In genomic region chr13:91348906-91349435, GRCh38 we compare ENCODE assay signal across 8 cellular contexts. TPM values are rescaled to one million over a fixed set of nuclear protein-coding genes. Genes with fewer than 3 reads are reported as not detected.
DNase-seq lines count a peak whose midpoint lies in the region; ATAC-seq and TF ChIP-seq lines count a peak whose summit lies in the region.

No MANE protein-coding gene starts in this region.

- TF ChIP-seq CTCF in GM10266 (IDR thresholded peaks at IDR 0.05; ENCODE audit: control insufficient read depth, insufficient read depth, low read depth, missing control alignments): peak; percentile 96
- TF ChIP-seq CTCF in SU-DHL-6 (IDR thresholded peaks at IDR 0.05; ENCODE audit: insufficient read depth, low read length, poor library complexity, severe bottlenecking): peak; percentile 59
- TF ChIP-seq CTCF in type B pancreatic cell (conservative IDR thresholded peaks at IDR 0.05): peak; percentile 94

- peak overlapping the region; percentile 23 for H2AFZ ChIP-seq in SU-DHL-6 (ENCODE audit: low read depth, low read length, severe bottlenecking)

- no peaks in the 10 kb centered on the region for H3K27me3 Mint-ChIP-seq in activated naive CD8-positive, alpha-beta T cell treated with anti-CD3 and anti-CD28 coated beads, Interleukin-2, amount 50 U/mL, for 24 hours
- H3K27me3 Mint-ChIP-seq in type B pancreatic cell: peaks cover 8% of the 10 kb centered on the region

- no peaks in the 10 kb centered on the region for H3K9me3 ChIP-seq in SU-DHL-6 (ENCODE audit: insufficient read depth, low read length)

- H3F3A ChIP-seq in SU-DHL-6 (ENCODE audit: insufficient read depth): peaks cover 69% of the 10 kb centered on the region

- peak overlapping the region; percentile 90 for H3K4me2 ChIP-seq in SU-DHL-6 (ENCODE audit: low read depth, low read length, poor library complexity, severe bottlenecking)

- H3K27me3 ChIP-seq in SU-DHL-6 (ENCODE audit: low read length): no peaks in the 10 kb centered on the region

- H3K9ac ChIP-seq in SU-DHL-6 (ENCODE audit: low read length): peak overlapping the region; percentile 93

- intact Hi-C loops in cardiac septum (cut with DNase I): no loop called here

- peak overlapping the region; percentile 99 for H3K27ac Mint-ChIP-seq in activated naive CD8-positive, alpha-beta T cell treated with anti-CD3 and anti-CD28 coated beads, Interleukin-2, amount 50 U/mL, for 24 hours
- peak overlapping the region; percentile 96 for H3K27ac Mint-ChIP-seq in type B pancreatic cell

- H3K4me1 Mint-ChIP-seq in activated naive CD8-positive, alpha-beta T cell treated with anti-CD3 and anti-CD28 coated beads, Interleukin-2, amount 50 U/mL, for 24 hours: peaks cover 73% of the 10 kb centered on the region
- peaks cover 37% of the 10 kb centered on the region for H3K4me1 Mint-ChIP-seq in type B pancreatic cell (ENCODE audit: unreplicated experiment)

- DNase-seq in GM10266 (ENCODE audit: extremely low spot score) (peak; percentile 90), NCI-H1092 (lab: John Stamatoyannopoulos, UW) (peak; percentile 91), cardiac septum (ENCODE audit: low spot score) (peak; percentile 96), pons (ENCODE audit: low spot score) (peak; percentile 85), type B pancreatic cell (ENCODE audit: extremely low spot score, unreplicated experiment) (peak; percentile 96)
- peak; percentile 94 for DNase-seq in activated naive CD8-positive, alpha-beta T cell treated with anti-CD3 and anti-CD28 coated beads, Interleukin-2, amount 50 U/mL, for 24 hours

- peaks cover 49% of the 10 kb centered on the region for H3K36me3 Mint-ChIP-seq in activated naive CD8-positive, alpha-beta T cell treated with anti-CD3 and anti-CD28 coated beads, Interleukin-2, amount 50 U/mL, for 24 hours (ENCODE audit: low read depth)
- H3K36me3 Mint-ChIP-seq in type B pancreatic cell: peaks cover 38% of the 10 kb centered on the region

- H3K9me3 Mint-ChIP-seq in activated naive CD8-positive, alpha-beta T cell treated with anti-CD3 and anti-CD28 coated beads, Interleukin-2, amount 50 U/mL, for 24 hours: no peaks in the 10 kb centered on the region
- H3K9me3 Mint-ChIP-seq in type B pancreatic cell: no peaks in the 10 kb centered on the region

- H3K79me2 ChIP-seq in SU-DHL-6 (ENCODE audit: insufficient read depth, low read length): peaks cover 51% of the 10 kb centered on the region

- peak overlapping the region; percentile 88 for H3K27ac ChIP-seq in SU-DHL-6 (ENCODE audit: low read depth, low read length)

- peak overlapping the region; percentile 97 for H3K4me3 ChIP-seq in SU-DHL-6 (ENCODE audit: insufficient read depth, low read length, poor library complexity, severe bottlenecking)

- peak; percentile 47 for ATAC-seq in HG02623 (IDR thresholded peaks at IDR 0.05; ENCODE audit: unreplicated experiment)
- ATAC-seq in activated naive CD8-positive, alpha-beta T cell treated with anti-CD3 and anti-CD28 coated beads, Interleukin-2, amount 50 U/mL, for 24 hours: peak; percentile 48

- H3K9me2 ChIP-seq in SU-DHL-6 (replicated peaks; ENCODE audit: insufficient read depth, low read length): no peaks in the 10 kb centered on the region

- H4K20me1 ChIP-seq in SU-DHL-6 (ENCODE audit: low read depth, low read length): peaks cover 45% of the 10 kb centered on the region

- peaks cover 46% of the 10 kb centered on the region for H3K36me3 ChIP-seq in SU-DHL-6 (ENCODE audit: low read length)

- peak overlapping the region; percentile 99 for H3K4me3 Mint-ChIP-seq in activated naive CD8-positive, alpha-beta T cell treated with anti-CD3 and anti-CD28 coated beads, Interleukin-2, amount 50 U/mL, for 24 hours
- peak overlapping the region; percentile 99 for H3K4me3 Mint-ChIP-seq in type B pancreatic cell

RNA-seq across cellular contexts. Expression of gene MIR17HG, which starts 1.5 kb away (rescaled TPM):
- total RNA-seq in cardiac septum (0.65 TPM), type B pancreatic cell (ENCODE audit: low replicate concordance) (5.3 and 21.8 TPM in 2 replicates)

RNA-seq across cellular contexts. Expression of gene GPC5, which starts 49.5 kb away (rescaled TPM):
- total RNA-seq in cardiac septum (0.86 TPM), type B pancreatic cell (ENCODE audit: low replicate concordance) (2.8 and 4.2 TPM in 2 replicates)

Comparison
In these comparisons a context has a peak if more than half of its experiments do, and no peak if none do; other contexts are left out.
1. Peak in every context shown above with its lines: DNase-seq, ATAC-seq, H3K4me3 ChIP-seq and H3K27ac ChIP-seq.